4 cellular contexts compared by ENCODE assay signal in genomic region chr3:139213936-139214335, GRCh38.
"Had no signal": no experiment of that assay in that cellular context is flagged by ENCODE, and none has a peak within 500 bp of the region (broad histone marks: within the 10 kb centered on the region; RNA-seq: fewer than 3 reads in every experiment).

No MANE protein-coding gene starts in this region.

- DNase-seq: H9, HCEC 1CT, IMR-90 had no signal

- ATAC-seq: GM23338 had no signal

- H2AFZ ChIP-seq: GM23338 had no signal

- H3K4me2 ChIP-seq: GM23338 had no signal

- H3K4me3 ChIP-seq: GM23338 had no signal
